In genomic region chr4:119339895-119340294, GRCh38 we compare ENCODE assay signal across 7 cellular contexts. TPM values are rescaled to one million over a fixed set of nuclear protein-coding genes. Genes with fewer than 3 reads are reported as not detected.
"Had no signal": no experiment of that assay in that cellular context is flagged by ENCODE, and none has a peak within 500 bp of the region (broad histone marks: within the 10 kb centered on the region; RNA-seq: fewer than 3 reads in every experiment).

No MANE protein-coding gene starts in this region.

RNA-seq across cellular contexts. Expression of gene FABP2, which starts 18.0 kb away (rescaled TPM):
- total RNA-seq: GM23248, GM23338, H1, H4, H7, H9, HFFc6 had no signal
- polyA plus RNA-seq: GM23248, GM23338, H1 had no signal
